Comparison of ENCODE assay signal across 9 cellular contexts in genomic region chr19:31127132-31127967, GRCh38.
DNase-seq lines count a peak whose midpoint lies in the region; ATAC-seq and TF ChIP-seq lines count a peak whose summit lies in the region.
"Had no signal": no experiment of that assay in that cellular context is flagged by ENCODE, and none has a peak within 500 bp of the region (broad histone marks: within the 10 kb centered on the region; RNA-seq: fewer than 3 reads in every experiment).

No MANE protein-coding gene starts in this region.

- ATAC-seq in GM21825 (IDR thresholded peaks at IDR 0.05; ENCODE audit: unreplicated experiment) (no peak), GM19397 (IDR thresholded peaks at IDR 0.05; ENCODE audit: unreplicated experiment) (no peak)
- no peak for ATAC-seq in activated CD4-positive, CD25-positive, alpha-beta regulatory T cell treated with anti-CD3 and anti-CD28 coated beads, Interleukin-2, amount 50 U/mL, for 24 hours
- ATAC-seq: stimulated activated naive B cell treated with anti-CD40 and anti-IgM and Interleukin-4, amounts not matched to agents 10 μg/mL and 1 μg/mL and 100 μg/mL, for 72 hours had no signal

- no peaks in the 10 kb centered on the region for H4K20me1 ChIP-seq in BLaER1

- peak overlapping the region; percentile 24; the same call in 1 of the 2 replicates for H3K9ac ChIP-seq in BLaER1

- TF ChIP-seq CTCF in epithelial cell of esophagus (IDR thresholded peaks at IDR 0.05; ENCODE audit: insufficient read depth, low read depth, low read length, missing control alignments) (no peak), ovary (IDR thresholded peaks at IDR 0.05) (no peak)

- H3K36me3 ChIP-seq in BLaER1 (peaks cover 9% of the 10 kb centered on the region; the same call in 1 of the 2 replicates), ovary (no peaks in the 10 kb centered on the region)

- no peak for TF ChIP-seq POLR2A in ovary (IDR thresholded peaks at IDR 0.05)

- 16 to 44% (median 24%) methylated on average over 14 of the region's 14 CpGs for WGBS in ovary, 3 donors

- DNase-seq in NCI-H526 (lab: John Stamatoyannopoulos, UW) (peak; percentile 76), epithelial cell of esophagus (ENCODE audit: low read depth) (peak; percentile 66), ovary (peak; percentile 27 to 56 (median 43)), MV-4-11 (lab: John Stamatoyannopoulos, UW) (no peak)
- DNase-seq: stimulated activated naive B cell treated with anti-CD40 and anti-IgM and Interleukin-4, amounts not matched to agents 10 μg/mL and 1 μg/mL and 100 μg/mL, for 72 hours had no signal

- no peaks in the 10 kb centered on the region for H3K27me3 ChIP-seq in BLaER1
- no peaks in the 10 kb centered on the region for H3K27me3 ChIP-seq in ovary

- no peak for TF ChIP-seq EP300 in ovary (IDR thresholded peaks at IDR 0.05)

- H3K4me3 ChIP-seq in BLaER1 (0 out of 2 replicates have a peak overlapping the region, but pooled peaks have one; percentile 11), epithelial cell of esophagus (ENCODE audit: low read length) (no peak overlapping the region), ovary (no peak overlapping the region)

- H3K9me3 ChIP-seq in BLaER1: peaks cover 23% of the 10 kb centered on the region
- H3K9me3 ChIP-seq in ovary: no peaks in the 10 kb centered on the region

- intact Hi-C loops in ovary (cut with DNase I): no loop called here

- H3K4me1 ChIP-seq in BLaER1 (peaks cover 29% of the 10 kb centered on the region), ovary (ENCODE audit: insufficient read depth) (peaks cover 3% of the 10 kb centered on the region)

- peak overlapping the region; percentile 62 for H3K27ac ChIP-seq in BLaER1
- peak overlapping the region in 1 of 2 donors; percentile 50 for H3K27ac ChIP-seq in ovary

- H3K4me2 ChIP-seq in BLaER1: peak overlapping the region; percentile 75
